34 cellular contexts compared by ENCODE assay signal in the genomic region with DNA sequence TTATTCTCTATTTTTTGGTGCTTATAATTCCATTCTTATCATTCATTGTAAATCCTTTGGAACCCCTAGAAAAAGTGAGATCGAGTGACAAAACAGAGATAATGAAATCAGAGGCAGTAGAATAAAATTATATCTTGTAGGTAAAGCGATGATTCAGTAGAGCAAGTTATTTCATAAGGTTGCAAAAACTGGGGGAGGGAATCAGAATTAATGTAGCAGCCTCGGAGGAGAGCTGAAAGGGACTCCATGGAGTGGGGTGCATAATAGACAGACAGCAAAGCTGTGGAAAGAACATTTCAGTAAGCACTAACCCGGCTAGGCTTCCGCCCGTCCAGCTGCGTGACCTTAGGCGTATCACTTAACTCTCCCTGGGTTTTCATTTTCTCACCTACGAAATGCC.
"Had no signal": no experiment of that assay in that cellular context is flagged by ENCODE, and none has a peak within 500 bp of the region (broad histone marks: within the 10 kb centered on the region; RNA-seq: fewer than 3 reads in every experiment).

No MANE protein-coding gene starts in this region.

- H3K9me3 ChIP-seq: MG63 had no signal

- H3K4me3 ChIP-seq: MG63 had no signal

- H3K36me3 ChIP-seq: MG63 had no signal

- DNase-seq: Karpas-422, Kasumi-1, MG63, MM.1S, MV-4-11, NCI-H1048, NCI-H1092, NCI-H1092 treated with DMSO at 0.1 percent for 48 hours, NCI-H1105, NCI-H1105 treated with DMSO at 0.1 percent for 48 hours, NCI-H1417, NCI-H1417 treated with DMSO at 0.1 percent for 48 hours, NCI-H1436, NCI-H1436 treated with DMSO at 0.1 percent for 48 hours, NCI-H146, NCI-H1694, NCI-H1694 treated with DMSO at 0.1 percent for 48 hours, NCI-H187, NCI-H187 treated with DMSO at 0.1 percent for 48 hours, NCI-H1930, NCI-H2029, NCI-H2029 treated with DMSO at 0.1 percent for 48 hours, NCI-H2081, NCI-H2081 treated with DMSO at 0.1 percent for 48 hours, NCI-H2107, NCI-H2171, NCI-H2171 treated with DMSO at 0.1 percent for 48 hours, NCI-H2227 treated with DMSO at 0.1 percent for 48 hours, NCI-H226, NCI-H345, NCI-H446, NCI-H446 treated with DMSO at 0.1 percent for 48 hours, NCI-H510A, NCI-H510A treated with DMSO at 0.1 percent for 48 hours had no signal

- H3K27me3 ChIP-seq: MG63 had no signal
